In genomic region chr15:38588672-38589071, GRCh38 we compare ENCODE assay signal across 15 cellular contexts. TPM values are rescaled to one million over a fixed set of nuclear protein-coding genes. Genes with fewer than 3 reads are reported as not detected.
DNase-seq lines count a peak whose midpoint lies in the region; ATAC-seq and TF ChIP-seq lines count a peak whose summit lies in the region.
"Had no signal": no experiment of that assay in that cellular context is flagged by ENCODE, and none has a peak within 500 bp of the region (broad histone marks: within the 10 kb centered on the region; RNA-seq: fewer than 3 reads in every experiment).

No MANE protein-coding gene starts in this region.

- H3K4me3 ChIP-seq in breast epithelium, result no peak overlapping the region
- H3K4me3 ChIP-seq in H7 (ENCODE audit: insufficient read depth, low read depth, low read length), result no peak overlapping the region
- H3K4me3 ChIP-seq: thoracic aorta had no signal

- no peak for TF ChIP-seq POLR2A in breast epithelium (IDR thresholded peaks at IDR 0.05)

- H3K36me3 ChIP-seq in breast epithelium (no peaks in the 10 kb centered on the region), H7 (replicated peaks; ENCODE audit: control insufficient read depth, insufficient read depth, low read length) (no peaks in the 10 kb centered on the region)
- H3K36me3 ChIP-seq: thoracic aorta had no signal

- peak; percentile 26 for DNase-seq in A172 (ENCODE audit: low spot score)
- peak; percentile 15 for DNase-seq in M059J (ENCODE audit: low read depth)
- DNase-seq in breast epithelium (ENCODE audit: low spot score in 2 of 2), result no peak
- peak; percentile 81 for DNase-seq in kidney tubule cell (ENCODE audit: low spot score)
- DNase-seq in H7, result no peak
- no peak for DNase-seq in activated effector memory CD4-positive, alpha-beta T cell treated with Interleukin-2 at 50 U/mL for 16 hours
- DNase-seq: activated naive CD4-positive, alpha-beta T cell treated with anti-CD3 and anti-CD28 coated beads, Interleukin-2, amount 50 U/mL, for 16 hours; left colon; NCI-H1694 had no signal

- no peak for TF ChIP-seq CTCF in breast epithelium (IDR thresholded peaks at IDR 0.05)

- H3K4me1 ChIP-seq in breast epithelium, result no peaks in the 10 kb centered on the region

- H3K27ac ChIP-seq in breast epithelium, result peak overlapping the region; percentile 69 to 71
- H3K27ac ChIP-seq: thoracic aorta had no signal

- H3K27me3 ChIP-seq in breast epithelium (no peaks in the 10 kb centered on the region), H7 (ENCODE audit: control insufficient read depth, insufficient read depth, low read length) (no peaks in the 10 kb centered on the region)

- intact Hi-C loops in breast epithelium (cut with DNase I; ENCODE audit: low total_unique reads), result no loop called here

- no peak for ATAC-seq in GM21423 (IDR thresholded peaks at IDR 0.05; ENCODE audit: unreplicated experiment)
- ATAC-seq in GM19455 (IDR thresholded peaks at IDR 0.05; ENCODE audit: unreplicated experiment), result no peak
- ATAC-seq: left colon, Panc1, WTC11 had no signal

- no peaks in the 10 kb centered on the region for H3K9me3 ChIP-seq in breast epithelium
- H3K9me3 ChIP-seq: thoracic aorta had no signal

RNA-seq across cellular contexts. Expression of gene RASGRP1, which starts 24.1 kb away (rescaled TPM):
- total RNA-seq in A172 (2014; rRNA removed; shearing (Covaris generic)), result 1.5 and 1.6 TPM in 2 replicates
- total RNA-seq in M059J (2014; rRNA removed; shearing (Covaris generic)), result 0.22 and 0.52 TPM in 2 replicates
- 1 to 10 TPM in 2 of 3 donors, under 1 TPM in 1; 0.96 to 4.8 (median 1.3) TPM for total RNA-seq in breast epithelium
- total RNA-seq in H7 (2014; rRNA removed; shearing (Covaris generic)), result 2.8 and 2.9 TPM in 2 replicates
- total RNA-seq: LHCN-M2 had no signal

Comparison
In these comparisons a context has a peak if more than half of its experiments do, and no peak if none do; other contexts are left out.
1. DNase-seq: peak in A172 (single experiment), M059J (single experiment) and kidney tubule cell (single experiment); none in breast epithelium (0 of 2), H7 (single experiment) and activated effector memory CD4-positive, alpha-beta T cell treated with Interleukin-2 at 50 U/mL for 16 hours (single experiment).